In the genomic region with DNA sequence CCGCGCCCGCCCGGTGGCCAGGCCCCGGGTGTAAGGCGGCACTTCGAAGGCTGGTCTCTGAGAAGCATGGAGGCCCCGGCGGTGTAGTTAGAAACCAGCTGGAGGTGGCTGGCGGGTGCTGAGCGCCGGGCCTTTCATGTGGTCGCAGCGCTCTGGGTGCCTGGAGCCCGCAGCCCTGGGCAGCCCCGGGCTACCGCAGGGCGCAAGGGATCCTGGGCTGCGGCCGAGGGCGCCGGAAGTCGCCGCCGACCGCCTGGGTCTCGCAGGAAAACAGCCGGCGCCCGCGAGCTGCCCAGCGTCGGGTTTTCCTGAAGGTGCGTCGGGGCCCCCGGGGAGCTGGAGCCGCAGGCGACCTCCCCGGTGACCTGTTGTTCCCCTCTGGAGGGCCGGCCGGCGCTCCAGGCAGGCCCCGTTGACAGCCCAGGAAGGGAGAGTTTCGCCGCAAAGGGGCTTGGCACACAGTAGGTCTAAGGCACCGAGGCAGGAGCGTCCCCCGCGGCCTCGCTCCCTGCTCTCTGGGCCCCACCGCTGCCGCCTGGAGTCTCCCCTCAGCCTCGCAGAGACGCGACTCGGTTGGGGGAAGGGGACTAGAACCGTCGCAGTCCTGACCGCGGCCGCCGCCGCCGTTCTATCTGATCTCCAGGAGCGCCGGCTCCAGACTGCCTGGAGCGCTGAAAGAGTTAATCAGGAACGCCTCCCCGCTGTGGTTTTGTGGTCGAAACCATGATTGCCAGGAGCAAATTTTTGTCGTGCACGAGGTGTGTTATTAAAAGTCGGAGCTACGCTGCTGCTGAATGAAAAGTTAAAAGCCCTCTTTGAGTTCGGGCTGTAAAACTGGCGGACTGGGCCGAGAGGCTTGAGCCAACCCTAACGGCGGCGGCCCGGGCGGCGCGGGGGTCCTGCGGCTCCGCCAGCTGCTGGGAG, we compare ENCODE assay signal across 8 cellular contexts. TPM values are rescaled to one million over a fixed set of nuclear protein-coding genes. Genes with fewer than 3 reads are reported as not detected.
A peak's percentile ranks its signal among the peaks of the same experiment; 100 is the strongest.
DNase-seq lines count a peak whose midpoint lies in the region; ATAC-seq, FAIRE-seq and TF ChIP-seq lines count a peak whose summit lies in the region.

No MANE protein-coding gene starts in this region.

- H3K4me3 Mint-ChIP-seq in T-helper 2 cell treated with Interferon-gamma antibody and Interleukin-4, amounts not matched to agents 5 μg/mL and 100 μg/mL, for 36 hours = peak overlapping the region; percentile 79
- peak overlapping the region; percentile 77 for H3K4me3 Mint-ChIP-seq in astrocyte (ENCODE audit: unreplicated experiment)

- H3K9me3 ChIP-seq in astrocyte (ENCODE audit: insufficient read depth, low read depth, low read length) (no peaks in the 10 kb centered on the region), iPS DF 6.9 (ENCODE audit: control insufficient read depth, insufficient read depth, low read length) (no peaks in the 10 kb centered on the region), small intestine (ENCODE audit: control insufficient read depth, low read depth) (no peaks in the 10 kb centered on the region)

- H3K4me1 ChIP-seq in astrocyte (ENCODE audit: insufficient read depth, low read length) (peaks cover 23% of the 10 kb centered on the region), iPS DF 6.9 (ENCODE audit: control insufficient read depth, insufficient read depth, low read length) (peaks cover 5% of the 10 kb centered on the region; the same call in 1 of the 2 replicates), small intestine (ENCODE audit: control insufficient read depth in 2 of 2, insufficient read depth in 1 of 2, low read depth in 1 of 2, low read length in 1 of 2) (peaks cover 3 to 4% of the 10 kb centered on the region in 2 donors)

- peak overlapping the region; percentile 71 for H3K27ac Mint-ChIP-seq in T-helper 2 cell treated with Interferon-gamma antibody and Interleukin-4, amounts not matched to agents 5 μg/mL and 100 μg/mL, for 36 hours
- H3K27ac Mint-ChIP-seq in astrocyte (ENCODE audit: unreplicated experiment) = peak overlapping the region; percentile 62

- H3K9ac ChIP-seq in astrocyte (ENCODE audit: low read length) = peak overlapping the region; percentile 58

- H3K9me3 Mint-ChIP-seq in T-helper 2 cell treated with Interferon-gamma antibody and Interleukin-4, amounts not matched to agents 5 μg/mL and 100 μg/mL, for 36 hours = no peaks in the 10 kb centered on the region
- H3K9me3 Mint-ChIP-seq in astrocyte (ENCODE audit: unreplicated experiment) = peaks cover 1% of the 10 kb centered on the region

- H3K4me2 ChIP-seq in astrocyte (ENCODE audit: low read length) = peak overlapping the region; percentile 73

- no peaks in the 10 kb centered on the region for H3K79me2 ChIP-seq in astrocyte (ENCODE audit: insufficient read depth, low read length)

- DNase-seq in T-helper 2 cell treated with Interferon-gamma antibody and Interleukin-4, amounts not matched to agents 5 μg/mL and 100 μg/mL, for 36 hours (ENCODE audit: low spot score) = peak; percentile 81
- DNase-seq in astrocyte (ENCODE audit: low read depth) (peak; percentile 87), iPS DF 6.9 (ENCODE audit: low read depth, low spot score) (no peak), small intestine (peak; percentile 46), NCI-H1436 treated with DMSO at 0.1 percent for 48 hours (lab: John Stamatoyannopoulos, UW) (no peak)

- H3K27me3 ChIP-seq in astrocyte (ENCODE audit: insufficient read depth, low read length) (peaks cover 52% of the 10 kb centered on the region), iPS DF 6.9 (ENCODE audit: control insufficient read depth, insufficient read depth, low read length) (peaks cover 15% of the 10 kb centered on the region; the same call in 1 of the 2 replicates), small intestine (ENCODE audit: control insufficient read depth in 2 of 2, insufficient read depth in 2 of 2, low read length in 2 of 2) (no peaks in the 10 kb centered on the region)

- no peak for TF ChIP-seq CTCF in astrocyte (IDR thresholded peaks at IDR 0.05; ENCODE audit: insufficient read depth, low read depth, low read length)

- TF ChIP-seq POLR2A in GM18505 (IDR thresholded peaks at IDR 0.05; ENCODE audit: borderline replicate concordance, extremely low read depth, insufficient read depth, insufficient read length) = peak; percentile 39

- WGBS in iPS DF 6.9 (ENCODE audit: insufficient coverage, insufficient read length) = no CpG with 5 or more reads among the region's 86 CpGs
- 7 to 8% (median 8%) methylated on average over 81 to 86 of the region's 86 CpGs for WGBS in small intestine, 3 donors

- H3K4me1 Mint-ChIP-seq in T-helper 2 cell treated with Interferon-gamma antibody and Interleukin-4, amounts not matched to agents 5 μg/mL and 100 μg/mL, for 36 hours (ENCODE audit: low read depth) = peaks cover 41% of the 10 kb centered on the region
- peaks cover 39% of the 10 kb centered on the region for H3K4me1 Mint-ChIP-seq in astrocyte (ENCODE audit: low read depth, unreplicated experiment)

- H3K36me3 Mint-ChIP-seq in T-helper 2 cell treated with Interferon-gamma antibody and Interleukin-4, amounts not matched to agents 5 μg/mL and 100 μg/mL, for 36 hours (ENCODE audit: low read depth) = no peaks in the 10 kb centered on the region
- no peaks in the 10 kb centered on the region for H3K36me3 Mint-ChIP-seq in astrocyte (ENCODE audit: low read depth, unreplicated experiment)

- H3K27ac ChIP-seq in astrocyte (ENCODE audit: low read depth, low read length) (no peak overlapping the region), iPS DF 6.9 (ENCODE audit: low read length) (no peak overlapping the region), small intestine (ENCODE audit: low read depth in 1 of 2, low read length in 1 of 2) (peak overlapping the region in 1 of 2 donors; percentile 83)

- peaks cover 93% of the 10 kb centered on the region for H3K27me3 Mint-ChIP-seq in T-helper 2 cell treated with Interferon-gamma antibody and Interleukin-4, amounts not matched to agents 5 μg/mL and 100 μg/mL, for 36 hours (ENCODE audit: low read depth)
- H3K27me3 Mint-ChIP-seq in astrocyte (ENCODE audit: low read depth, unreplicated experiment) = peaks cover 34% of the 10 kb centered on the region

- H3K36me3 ChIP-seq in astrocyte (ENCODE audit: insufficient read depth, low read length) = no peaks in the 10 kb centered on the region
- no peaks in the 10 kb centered on the region for H3K36me3 ChIP-seq in iPS DF 6.9 (ENCODE audit: control insufficient read depth, insufficient read depth, low read length)
- no peaks in the 10 kb centered on the region for H3K36me3 ChIP-seq in small intestine (ENCODE audit: control insufficient read depth in 2 of 2, insufficient read depth in 2 of 2, low read length in 2 of 2)

- no peaks in the 10 kb centered on the region for H4K20me1 ChIP-seq in astrocyte (ENCODE audit: insufficient read depth, low read length)

- FAIRE-seq in astrocyte (lab: Jason Lieb, UNC) = no peak
- no peak for FAIRE-seq in small intestine (lab: Jason Lieb, UNC)

- peak overlapping the region; percentile 52 for H3K4me3 ChIP-seq in astrocyte (ENCODE audit: insufficient read depth, low read depth, low read length)
- peak overlapping the region; percentile 55 for H3K4me3 ChIP-seq in iPS DF 6.9 (ENCODE audit: low read length)
- H3K4me3 ChIP-seq in small intestine (ENCODE audit: low read depth in 1 of 2, low read length in 2 of 2) = peak overlapping the region; percentile 60 to 64

- H2AFZ ChIP-seq in astrocyte (ENCODE audit: low read depth, low read length) = peak overlapping the region; percentile 73

- ATAC-seq in GM18505 (IDR thresholded peaks at IDR 0.05; ENCODE audit: unreplicated experiment) = peak; percentile 66
- ATAC-seq in HG03571 (IDR thresholded peaks at IDR 0.05; ENCODE audit: unreplicated experiment) = peak; percentile 52
- no peak for ATAC-seq in GM18520 (IDR thresholded peaks at IDR 0.05; ENCODE audit: unreplicated experiment)

RNA-seq across cellular contexts. Expression of a gene that starts 2.8 kb away (rescaled TPM):
- 2.6 and 6.9 TPM in 2 replicates for total RNA-seq in astrocyte
- polyA plus RNA-seq in small intestine = under 1 TPM in 2 of 3 donors, not detected in 1; 0.28 to 0.67 TPM

Comparison
In these comparisons a context has a peak if more than half of its experiments do, and no peak if none do; other contexts are left out.
1. DNase-seq: peak in T-helper 2 cell treated with Interferon-gamma antibody and Interleukin-4, amounts not matched to agents 5 μg/mL and 100 μg/mL, for 36 hours (single experiment), astrocyte (single experiment) and small intestine (single experiment); none in iPS DF 6.9 (single experiment) and NCI-H1436 treated with DMSO at 0.1 percent for 48 hours (single experiment).
2. Peak in every context shown above with its lines, with median percentiles within 50 percentile points of each other: H3K4me3 ChIP-seq.